8 cellular contexts compared by ENCODE assay signal in the genomic region with DNA sequence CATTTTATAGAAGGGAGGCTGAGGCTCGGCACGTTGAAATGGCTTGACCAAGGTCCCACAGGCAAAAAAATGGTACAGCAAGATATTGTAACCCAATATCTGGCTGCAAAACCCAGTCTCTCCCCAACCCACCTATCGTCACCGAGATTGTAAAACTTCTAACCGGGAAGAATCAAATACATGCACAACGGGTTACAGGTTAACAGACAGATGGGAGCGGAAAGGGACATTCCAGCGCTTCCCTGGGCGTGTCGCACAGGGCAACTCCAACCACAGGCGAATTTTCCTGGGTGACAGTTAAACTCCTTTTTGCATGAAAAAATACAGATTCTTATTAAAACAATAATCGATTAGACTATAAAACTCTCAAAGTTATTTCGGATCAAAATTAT. TPM values are rescaled to one million over a fixed set of nuclear protein-coding genes. Genes with fewer than 3 reads are reported as not detected.
DNase-seq lines count a peak whose midpoint lies in the region; ATAC-seq, FAIRE-seq and TF ChIP-seq lines count a peak whose summit lies in the region.

No MANE protein-coding gene starts in this region.

- POLR2A ChIA-PET in RWPE1 (lab: Yijun Ruan, JAX; ENCODE audit: low non-redundant PET), result no interaction called here
- POLR2A ChIA-PET in endothelial cell of umbilical vein (lab: Charles Lee), result interaction anchor here (1.0 to 1.9 kb wide), 2 partner anchors 32 to 68 kb away, joined by 3 to 8 read pairs; partner anchors contain the start of gene JUN
- POLR2A ChIA-PET in naive thymus-derived CD8-positive, alpha-beta T cell (lab: Charles Lee), result interaction anchor here (1.0 to 3.6 kb wide), 2 partner anchors 32 to 153 kb away, joined by 3 to 31 read pairs; partner anchors contain the start of gene JUN

- dilution Hi-C loops in endothelial cell of umbilical vein (cut with MboI; ENCODE audit: extremely low pct_ligation_motif_present, low sequenced_read_pairs), result no loop called here

- peak overlapping the region; percentile 85 to 94 (median 90) for H3K4me3 Mint-ChIP-seq in naive thymus-derived CD8-positive, alpha-beta T cell

- no peak for FAIRE-seq in endothelial cell of umbilical vein (lab: Jason Lieb, UNC)

- intact Hi-C loops in endothelial cell of umbilical vein (cut with micrococcal nuclease), result loop anchor here (1.0 to 5.0 kb wide), 14 partner anchors 31 to 928 kb away; partner anchors contain the start of gene JUN

- H3K27me3 Mint-ChIP-seq in naive thymus-derived CD8-positive, alpha-beta T cell, result no peaks in the 10 kb centered on the region

- CTCF ChIA-PET in RWPE1 (lab: Yijun Ruan, JAX) (no interaction called here), endothelial cell of umbilical vein (lab: Charles Lee) (interaction anchor here (1.0 to 2.9 kb wide), 5 partner anchors 29 to 884 kb away, joined by 3 to 10 read pairs (median 5); no protein-coding TSS in a partner anchor)

- H3K36me3 ChIP-seq in endothelial cell of umbilical vein (ENCODE audit: control insufficient read depth in 2 of 2, extremely low read depth in 1 of 2, insufficient read depth in 2 of 2, low read length in 2 of 2), result no peaks in the 10 kb centered on the region

- no peaks in the 10 kb centered on the region for H3K27me3 ChIP-seq in endothelial cell of umbilical vein (ENCODE audit: control insufficient read depth in 2 of 2, insufficient read depth in 2 of 2, low read length in 2 of 2)

- H3K4me1 Mint-ChIP-seq in naive thymus-derived CD8-positive, alpha-beta T cell, result peaks cover 18 to 57% (median 41%) of the 10 kb centered on the region in 4 donors

- BruUV-seq in endothelial cell of umbilical vein (replicated peaks; lab: Mats Ljungman, UMichigan), result TSS peak; percentile 36

- no peak for TF ChIP-seq POLR2A in endothelial cell of umbilical vein (IDR thresholded peaks at IDR 0.05; ENCODE audit: low read depth, low read length)

- H3K27ac Mint-ChIP-seq in naive thymus-derived CD8-positive, alpha-beta T cell, result peak overlapping the region; percentile 86 to 94 (median 90)

- H3K9me1 ChIP-seq in endothelial cell of umbilical vein (replicated peaks; ENCODE audit: control insufficient read depth, extremely low read depth, insufficient read depth, low read length), result no peaks in the 10 kb centered on the region

- H3K4me3 ChIP-seq in endothelial cell of umbilical vein (replicated peaks in 1 of 3; ENCODE audit: insufficient read depth in 1 of 3, low read depth in 1 of 3, low read length in 3 of 3), result peak overlapping the region; percentile 34 to 68 (median 54)

- in situ Hi-C loops in GM13977 (cut with MboI; ENCODE audit: low pct_unique_long_range_greater_than_20kb, low sequenced_read_pairs, unreplicated experiment), result loop anchor here (25.0 kb wide), 1 partner anchor 197 kb away; no protein-coding TSS in a partner anchor

- H3K9me3 Mint-ChIP-seq in naive thymus-derived CD8-positive, alpha-beta T cell, result no peaks in the 10 kb centered on the region

- no peaks in the 10 kb centered on the region for H3K9me3 ChIP-seq in endothelial cell of umbilical vein (replicated peaks; ENCODE audit: control insufficient read depth, insufficient read depth, low read length)

- peak overlapping the region; percentile 95 for H3K9ac ChIP-seq in endothelial cell of umbilical vein (replicated peaks; ENCODE audit: extremely low read depth, insufficient read depth, low read length)

- TF ChIP-seq CTCF in GM13977 (IDR thresholded peaks at IDR 0.05; ENCODE audit: extremely low read depth, insufficient read depth, missing control alignments) (no peak), RWPE1 (conservative IDR thresholded peaks at IDR 0.05; ENCODE audit: low read depth) (no peak), endothelial cell of umbilical vein (IDR thresholded peaks at IDR 0.05; ENCODE audit: extremely low read depth in 1 of 2, insufficient read depth in 1 of 2, low read depth in 1 of 2, low read length in 2 of 2) (no peak)

- no peaks in the 10 kb centered on the region for H3K36me3 Mint-ChIP-seq in naive thymus-derived CD8-positive, alpha-beta T cell

- H3K27ac ChIP-seq in RWPE1, result peak overlapping the region; percentile 96
- peak overlapping the region; percentile 100 for H3K27ac ChIP-seq in endothelial cell of umbilical vein (ENCODE audit: insufficient read depth, low read depth, low read length)

- no peaks in the 10 kb centered on the region for H3K79me2 ChIP-seq in endothelial cell of umbilical vein (ENCODE audit: control insufficient read depth, insufficient read depth, low read length)

- no peak overlapping the region for H2AFZ ChIP-seq in endothelial cell of umbilical vein (ENCODE audit: low read depth, low read length)

- H4K20me1 ChIP-seq in endothelial cell of umbilical vein (replicated peaks; ENCODE audit: control insufficient read depth, extremely low read depth, insufficient read depth, low read length), result no peaks in the 10 kb centered on the region

- DNase-seq in GM13977 (ENCODE audit: low spot score), result peak; percentile 62
- peak; percentile 44 for DNase-seq in RWPE1 (ENCODE audit: low spot score)
- DNase-seq in endothelial cell of umbilical vein (ENCODE audit: low read depth, low spot score), result no peak
- peak in 1 of 10 donors; percentile 24 for DNase-seq in naive thymus-derived CD8-positive, alpha-beta T cell
- no peak for DNase-seq in SKM-1 (lab: John Stamatoyannopoulos, UW; ENCODE audit: unreplicated experiment)
- DNase-seq in T-helper 9 cell, result no peak
- DNase-seq in NCI-H2107 treated with DMSO at 0.1 percent for 48 hours (lab: John Stamatoyannopoulos, UW; ENCODE audit: unreplicated experiment), result no peak

- H3K4me2 ChIP-seq in endothelial cell of umbilical vein (ENCODE audit: insufficient read depth, low read length), result peak overlapping the region; percentile 88

- peaks cover 72% of the 10 kb centered on the region for H3K4me1 ChIP-seq in endothelial cell of umbilical vein (ENCODE audit: control insufficient read depth, extremely low read depth, insufficient read depth, low read length)

- peak; percentile 18 for ATAC-seq in HG02798 (IDR thresholded peaks at IDR 0.05; ENCODE audit: poor library complexity, unreplicated experiment)
- peak in 1 of 2 donors; percentile 19 for ATAC-seq in naive thymus-derived CD8-positive, alpha-beta T cell

TF ChIP-seq in endothelial cell of umbilical vein, 7 proteins besides CTCF, POLR2A, EP300 and RAD21:
- TF ChIP-seq MYC (IDR thresholded peaks at IDR 0.05; ENCODE audit: low read depth, low read length) (no peak), FOS (IDR thresholded peaks at IDR 0.05; ENCODE audit: borderline replicate concordance, insufficient read depth, low read length) (no peak), GATA2 (IDR thresholded peaks at IDR 0.05; ENCODE audit: insufficient read depth, insufficient read length, low read depth, low read length) (no peak), EZH2 (IDR thresholded peaks at IDR 0.05; ENCODE audit: borderline replicate concordance, low read depth, low read length, severe bottlenecking) (no peak), JUN (IDR thresholded peaks at IDR 0.05; ENCODE audit: borderline replicate concordance, insufficient read depth, insufficient read length, low read depth) (no peak), POLR2AphosphoS5 (IDR thresholded peaks at IDR 0.05; ENCODE audit: insufficient read depth, low read depth, low read length) (no peak)
- TF ChIP-seq, protein P1, sequence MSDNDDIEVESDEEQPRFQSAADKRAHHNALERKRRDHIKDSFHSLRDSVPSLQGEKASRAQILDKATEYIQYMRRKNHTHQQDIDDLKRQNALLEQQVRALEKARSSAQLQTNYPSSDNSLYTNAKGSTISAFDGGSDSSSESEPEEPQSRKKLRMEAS (IDR thresholded peaks at IDR 0.05; ENCODE audit: insufficient read depth, insufficient read length), result no peak
TF ChIP-seq in endothelial cell of umbilical vein: peak in this region for 0.

RNA-seq across cellular contexts. Expression of gene JUN, which starts 31.8 kb away (rescaled TPM):
- total RNA-seq in endothelial cell of umbilical vein, result 81.1 and 88.3 TPM in 2 replicates
- polyA plus RNA-seq in endothelial cell of umbilical vein, result 80.0 and 89.3 TPM in 2 replicates
- 57.8 and 84.1 TPM in 2 replicates for polyA plus RNA-seq in endothelial cell of umbilical vein (2011; cell fraction: cytosol; rRNA removed)
- 130 and 140 TPM in 2 replicates for polyA plus RNA-seq in endothelial cell of umbilical vein (2011; cell fraction: nucleus; rRNA removed)
- 67.6 and 99.1 TPM in 2 replicates for polyA plus RNA-seq in endothelial cell of umbilical vein (2012)
- 50.1 and 61.0 TPM in 2 replicates for polyA minus RNA-seq in endothelial cell of umbilical vein
- polyA minus RNA-seq in endothelial cell of umbilical vein (2011; cell fraction: cytosol; rRNA and poly(A)+ RNA removed), result 12.2 TPM
- polyA minus RNA-seq in endothelial cell of umbilical vein (2011; cell fraction: nucleus; rRNA and poly(A)+ RNA removed), result 92.9 and 191 TPM in 2 replicates
- 10 to 100 TPM; 38.2 to 40.0 TPM for total RNA-seq in naive thymus-derived CD8-positive, alpha-beta T cell
- 10 to 100 TPM; 30.7 to 59.4 (median 32.0) TPM for polyA plus RNA-seq in naive thymus-derived CD8-positive, alpha-beta T cell

Comparison
In these comparisons a context has a peak if more than half of its experiments do, and no peak if none do; other contexts are left out.
1. DNase-seq: peak in GM13977 (single experiment) and RWPE1 (single experiment); none in endothelial cell of umbilical vein (single experiment), SKM-1 (single experiment), T-helper 9 cell (single experiment) and NCI-H2107 treated with DMSO at 0.1 percent for 48 hours (single experiment).